8 cellular contexts compared by ENCODE assay signal in genomic region chr5:163564321-163564924, GRCh38. TPM values are rescaled to one million over a fixed set of nuclear protein-coding genes. Genes with fewer than 3 reads are reported as not detected.
A peak's percentile ranks its signal among the peaks of the same experiment; 100 is the strongest.
DNase-seq lines count a peak whose midpoint lies in the region; ATAC-seq, FAIRE-seq and TF ChIP-seq lines count a peak whose summit lies in the region.

No MANE protein-coding gene starts in this region.

- CTCF ChIA-PET in A549 (lab: Yijun Ruan, JAX) = interaction anchor here (0.6 to 5.9 kb wide), 11 partner anchors 9 to 939 kb away, joined by 3 to 31 read pairs (median 4); no protein-coding TSS in a partner anchor
- CTCF ChIA-PET in PC-9 (lab: Charles Lee) = no interaction called here

- peak; percentile 88 to 92 for TF ChIP-seq RAD21 in A549 (conservative IDR thresholded peaks at IDR 0.05 in 1 of 2, IDR thresholded peaks at IDR 0.05 in 1 of 2)

- POLR2A ChIA-PET in A549 (lab: Yijun Ruan, JAX) (no interaction called here), PC-9 (lab: Charles Lee; ENCODE audit: unreplicated experiment) (no interaction called here)

- H3K4me2 ChIP-seq in A549 = no peak overlapping the region
- H3K4me2 ChIP-seq in PC-9 = no peak overlapping the region
- H3K4me2 ChIP-seq in osteoblast (ENCODE audit: insufficient read depth, low read length) = no peak overlapping the region

- H4K20me1 ChIP-seq in PC-9 (ENCODE audit: insufficient read depth) = no peaks in the 10 kb centered on the region
- no peaks in the 10 kb centered on the region for H4K20me1 ChIP-seq in osteoblast (ENCODE audit: insufficient read depth, low read length)

- no peaks in the 10 kb centered on the region; the same call in 2 of the 3 replicates for H3K4me1 ChIP-seq in A549
- H3K4me1 ChIP-seq in PC-9 (replicated peaks; ENCODE audit: insufficient read depth) = no peaks in the 10 kb centered on the region
- peaks cover 16% of the 10 kb centered on the region for H3K4me1 ChIP-seq in osteoblast (ENCODE audit: insufficient read depth, low read length)

- H3F3A ChIP-seq in PC-9 (ENCODE audit: insufficient read depth, low read depth) = no peaks in the 10 kb centered on the region

- WGBS in A549 (ENCODE audit: missing lambda C conversion rate) = under 1% methylated on average over 7 of the region's 7 CpGs

- no peaks in the 10 kb centered on the region for H3K36me3 Mint-ChIP-seq in activated T-helper 17 cell treated with anti-CD3 and anti-CD28 coated beads, Interleukin-2, amount 50 U/mL, for 72 hours (ENCODE audit: low read depth)

- no peaks in the 10 kb centered on the region for H3K79me2 ChIP-seq in PC-9 (ENCODE audit: low read depth)
- no peaks in the 10 kb centered on the region for H3K79me2 ChIP-seq in osteoblast (ENCODE audit: insufficient read depth, low read length)

- H3K9me3 Mint-ChIP-seq in activated T-helper 17 cell treated with anti-CD3 and anti-CD28 coated beads, Interleukin-2, amount 50 U/mL, for 72 hours = no peaks in the 10 kb centered on the region

- H2AFZ ChIP-seq in PC-9 = no peak overlapping the region
- no peak overlapping the region for H2AFZ ChIP-seq in osteoblast (ENCODE audit: low read length)

- H3K9me3 ChIP-seq in A549 (no peaks in the 10 kb centered on the region), PC-9 (ENCODE audit: insufficient read depth, low read depth) (no peaks in the 10 kb centered on the region), osteoblast (ENCODE audit: low read depth, low read length) (no peaks in the 10 kb centered on the region)

- H3K4me3 ChIP-seq in A549 (no peak overlapping the region), PC-9 (no peak overlapping the region), fibroblast of the aortic adventitia (ENCODE audit: low read depth, low read length) (no peak overlapping the region), osteoblast (ENCODE audit: insufficient read depth, low read length) (no peak overlapping the region)

- ATAC-seq in A549 (peak in 1 of 2 experiments; percentile 70; a peak in 3 of 6 replicates), HG03280 (IDR thresholded peaks at IDR 0.05; ENCODE audit: unreplicated experiment) (peak; percentile 37)
- ATAC-seq in activated T-helper 17 cell treated with anti-CD3 and anti-CD28 coated beads, Interleukin-2, amount 50 U/mL, for 72 hours (replicated peaks) = no peak

- H3K27me3 Mint-ChIP-seq in activated T-helper 17 cell treated with anti-CD3 and anti-CD28 coated beads, Interleukin-2, amount 50 U/mL, for 72 hours = peaks cover 51% of the 10 kb centered on the region

- FAIRE-seq in A549 (lab: Jason Lieb, UNC) = peak; percentile 49

- no peak for TF ChIP-seq POLR2A in A549 (IDR thresholded peaks at IDR 0.05; ENCODE audit: low read length)

- DNase-seq in A549 (ENCODE audit: low read depth in 1 of 2, low spot score in 1 of 2) (peak; percentile 28 to 60), PC-9 (peak in 1 of 2 experiments; percentile 39), fibroblast of the aortic adventitia (ENCODE audit: low read depth) (peak; percentile 81), osteoblast (ENCODE audit: insufficient read length, low spot score, missing footprints) (peak; percentile 56), ureter (ENCODE audit: low spot score) (peak; percentile 63)

- H3K27ac Mint-ChIP-seq in activated T-helper 17 cell treated with anti-CD3 and anti-CD28 coated beads, Interleukin-2, amount 50 U/mL, for 72 hours = no peak overlapping the region

- H3K9me2 ChIP-seq in PC-9 (ENCODE audit: insufficient read depth) = no peaks in the 10 kb centered on the region

- peaks cover 5% of the 10 kb centered on the region for H3K4me1 Mint-ChIP-seq in activated T-helper 17 cell treated with anti-CD3 and anti-CD28 coated beads, Interleukin-2, amount 50 U/mL, for 72 hours

- H3K36me3 ChIP-seq in PC-9 (ENCODE audit: low read depth) (no peaks in the 10 kb centered on the region), osteoblast (ENCODE audit: insufficient read depth, low read length) (no peaks in the 10 kb centered on the region)

- TF ChIP-seq CTCF in A549 (IDR thresholded peaks at IDR 0.05) (peak; percentile 87), GM12873 (IDR thresholded peaks at IDR 0.05; ENCODE audit: insufficient read depth, low read depth, low read length, missing control alignments) (peak; percentile 77), PC-9 (conservative IDR thresholded peaks at IDR 0.05) (peak; percentile 88), fibroblast of the aortic adventitia (IDR thresholded peaks at IDR 0.05; ENCODE audit: insufficient read depth, low read length) (peak; percentile 90), osteoblast (IDR thresholded peaks at IDR 0.05; ENCODE audit: extremely low read depth, low read depth, low read length) (peak; percentile 88)

- H3K27ac ChIP-seq in A549 (no peak overlapping the region), PC-9 (no peak overlapping the region), osteoblast (ENCODE audit: low read depth, low read length) (no peak overlapping the region)

- peak overlapping the region; percentile 33 for H3K4me3 Mint-ChIP-seq in activated T-helper 17 cell treated with anti-CD3 and anti-CD28 coated beads, Interleukin-2, amount 50 U/mL, for 72 hours

- H3K27me3 ChIP-seq in PC-9 (ENCODE audit: insufficient read depth, low read depth) (peaks cover 65% of the 10 kb centered on the region), osteoblast (ENCODE audit: insufficient read depth, low read length) (peaks cover 5% of the 10 kb centered on the region)

- BruUV-seq in PC-9 (replicated peaks; lab: Mats Ljungman, UMichigan) = no TSS peak

- TF ChIP-seq EP300 in A549 (IDR thresholded peaks at IDR 0.05) = no peak

- intact Hi-C loops in PC-9 (cut with micrococcal nuclease; ENCODE audit: unreplicated experiment) = loop anchor here (1.0 to 10.0 kb wide), 5 partner anchors 448 to 1644 kb away; no protein-coding TSS in a partner anchor

TF ChIP-seq in A549, 52 proteins besides CTCF, POLR2A, EP300 and RAD21:
- TF ChIP-seq RNF2 (IDR thresholded peaks at IDR 0.05; ENCODE audit: borderline replicate concordance, low read depth) (no peak), ZC3H11A (IDR thresholded peaks at IDR 0.05) (no peak), MAFK (IDR thresholded peaks at IDR 0.05; ENCODE audit: partially characterized antibody) (peak; percentile 83), SMC3 (IDR thresholded peaks at IDR 0.05) (peak; percentile 70), POLR2AphosphoS2 (conservative IDR thresholded peaks at IDR 0.05; ENCODE audit: low read length) (no peak)
- TF ChIP-seq, protein P1, sequence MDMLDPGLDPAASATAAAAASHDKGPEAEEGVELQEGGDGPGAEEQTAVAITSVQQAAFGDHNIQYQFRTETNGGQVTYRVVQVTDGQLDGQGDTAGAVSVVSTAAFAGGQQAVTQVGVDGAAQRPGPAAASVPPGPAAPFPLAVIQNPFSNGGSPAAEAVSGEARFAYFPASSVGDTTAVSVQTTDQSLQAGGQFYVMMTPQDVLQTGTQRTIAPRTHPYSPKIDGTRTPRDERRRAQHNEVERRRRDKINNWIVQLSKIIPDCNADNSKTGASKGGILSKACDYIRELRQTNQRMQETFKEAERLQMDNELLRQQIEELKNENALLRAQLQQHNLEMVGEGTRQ (IDR thresholded peaks at IDR 0.05) = peak; percentile 47; the same call in 1 of the 2 replicates

RNA-seq across cellular contexts. Expression of gene MAT2B, which starts 59.0 kb away (rescaled TPM):
- polyA plus RNA-seq in A549 (2011; rRNA removed) (54.9 and 74.0 TPM in 2 replicates), A549 (2017; fragmentation: RNase III; extraction: RNeasy Plus Mini Kit Qiagen cat#74134 plus additional on column Dnase treatment) (51.4 to 60.7 TPM (median 58.6 TPM) in 3 replicates)
- 19.4 and 22.0 TPM in 2 replicates for polyA plus RNA-seq in A549 (2012; cell fraction: cytosol; rRNA removed)
- polyA plus RNA-seq in A549 (2012; cell fraction: nucleus; rRNA removed) = 5.9 and 11.4 TPM in 2 replicates
- 31.1 and 32.0 TPM in 2 replicates for polyA minus RNA-seq in A549 (2011; rRNA and poly(A)+ RNA removed)
- total RNA-seq in PC-9 (2021) (46.3 and 66.2 TPM in 2 replicates), fibroblast of the aortic adventitia (ENCODE audit: low replicate concordance) (31.6 and 74.7 TPM in 2 replicates), osteoblast (46.7 and 52.2 TPM in 2 replicates), ureter (53.5 TPM)
- 100 to 1,000 TPM in 1 of 2 donors, 10 to 100 TPM in 1; 80.0 to 127 TPM for total RNA-seq in activated T-helper 17 cell treated with anti-CD3 and anti-CD28 coated beads, Interleukin-2, amount 50 U/mL, for 72 hours
